In the genomic region with DNA sequence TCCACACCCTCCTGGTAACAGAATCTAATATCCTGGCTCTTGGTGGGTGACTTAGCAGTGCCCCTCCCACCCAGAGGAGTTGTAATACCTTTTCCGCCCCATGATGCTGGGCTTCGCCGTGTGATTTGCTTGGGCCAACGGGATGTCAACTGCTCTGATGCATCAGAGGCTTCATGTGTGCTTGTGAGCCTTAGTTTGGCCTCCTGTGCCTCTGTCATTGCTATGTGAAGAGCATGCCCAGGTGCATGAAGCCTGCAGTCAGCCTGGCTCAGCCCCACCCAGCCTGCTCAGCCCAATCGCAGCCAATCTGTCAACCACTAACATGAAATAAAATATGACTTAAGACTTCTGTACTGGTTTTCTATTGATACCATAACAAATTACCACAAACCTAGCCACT, we compare ENCODE assay signal across 23 cellular contexts.
"Had no signal": no experiment of that assay in that cellular context is flagged by ENCODE, and none has a peak within 500 bp of the region (broad histone marks: within the 10 kb centered on the region; RNA-seq: fewer than 3 reads in every experiment).

No MANE protein-coding gene starts in this region.

- H3K4me3 ChIP-seq: MG63 had no signal

- H3K36me3 ChIP-seq: MG63 had no signal

- ATAC-seq: HepG2, Panc1, PC-3, SK-N-SH treated with all-trans-retinoic acid at 6 μM for 48 hours had no signal

- DNase-seq: IMR-90, Karpas-422, KG1, MG63, NCI-H1092, NCI-H1105 treated with DMSO at 0.1 percent for 48 hours, NCI-H1417 treated with DMSO at 0.1 percent for 48 hours, NCI-H146, NCI-H1694 treated with DMSO at 0.1 percent for 48 hours, NCI-H1930, NCI-H2081, NCI-H2107, NCI-H2227 treated with DMSO at 0.1 percent for 48 hours, NCI-H446 treated with DMSO at 0.1 percent for 48 hours, NCI-H510A treated with DMSO at 0.1 percent for 48 hours, NCI-H526, NCI-H82, PC-3, SHP77 had no signal

- H3K27ac ChIP-seq: RWPE1 had no signal
